In genomic region chr13:45417790-45418534, GRCh38 we compare ENCODE assay signal across 8 cellular contexts. TPM values are rescaled to one million over a fixed set of nuclear protein-coding genes. Genes with fewer than 3 reads are reported as not detected.
DNase-seq lines count a peak whose midpoint lies in the region; ATAC-seq, FAIRE-seq and TF ChIP-seq lines count a peak whose summit lies in the region.

Gene SLC25A30, minus strand, starts transcription at chr13:45418373. Its CDS starts 6,948 bp downstream, at chr13:45411425.

- H2BK12ac ChIP-seq in H1 (ENCODE audit: low read depth, low read length) (no peak within 1 kb of the TSS), mesenchymal stem cell (ENCODE audit: low read length in 2 of 2) (peak within 1 kb of the TSS in 1 of 2 experiments; percentile 74)

- peaks cover 24% of the 10 kb centered on the region for H3K4me1 ChIP-seq in CD8-positive, alpha-beta T cell (ENCODE audit: insufficient read depth, low read length)
- H3K4me1 ChIP-seq in H1 (replicated peaks in 1 of 4; ENCODE audit: control insufficient read depth in 3 of 4, insufficient read depth in 4 of 4, low read length in 3 of 4) (no peaks in the 10 kb centered on the region; a peak in 1 of 7 replicates), mesenchymal stem cell (ENCODE audit: control insufficient read depth, insufficient read depth, low read depth, low read length) (peaks cover 7% of the 10 kb centered on the region)

- H3K9me3 ChIP-seq in CD8-positive, alpha-beta T cell (ENCODE audit: low read length) = no peaks in the 10 kb centered on the region
- H3K9me3 ChIP-seq in H1 (ENCODE audit: insufficient read depth in 2 of 2, low read depth in 1 of 2, low read length in 1 of 2) (no peaks in the 10 kb centered on the region), mesenchymal stem cell (ENCODE audit: control insufficient read depth, low read length) (no peaks in the 10 kb centered on the region)

- H3K56ac ChIP-seq in H1 (replicated peaks; ENCODE audit: insufficient read length, low read depth, low read length) = no peak within 1 kb of the TSS

- H2AK5ac ChIP-seq in H1 (ENCODE audit: low read depth, low read length) (no peak within 1 kb of the TSS), mesenchymal stem cell (ENCODE audit: low read length, severe bottlenecking) (no peak within 1 kb of the TSS)

- H3K79me2 ChIP-seq in H1 (ENCODE audit: control insufficient read depth in 1 of 2, insufficient read depth in 2 of 2, low read length in 2 of 2) = no peaks in the 10 kb centered on the region

- peak within 1 kb of the TSS; percentile 62; the same call in 1 of the 2 replicates for H3K18ac ChIP-seq in H1 (ENCODE audit: extremely low read depth, low read length)
- H3K18ac ChIP-seq in mesenchymal stem cell (ENCODE audit: low read depth in 1 of 2, low read length in 2 of 2) = peak within 1 kb of the TSS; percentile 85 to 90

- H3K4me3 Mint-ChIP-seq in CD8-positive, alpha-beta T cell = peak within 1 kb of the TSS; percentile 94

- H2BK20ac ChIP-seq in H1 (ENCODE audit: low read length) = no peak within 1 kb of the TSS

- POLR2A ChIA-PET in CD8-positive, alpha-beta T cell (lab: Charles Lee) = interaction anchor here (0.6 to 3.1 kb wide), 17 partner anchors 10 to 878 kb away, joined by 3 to 36 read pairs (median 5); partner anchors contain the start of genes COG3 and TPT1
- POLR2A ChIA-PET in H1 (lab: Charles Lee; ENCODE audit: partially characterized antibody) = interaction anchor here (1.2 to 1.9 kb wide), 2 partner anchors 47 to 77 kb away, joined by 6 to 8 read pairs; partner anchors contain the start of genes COG3 and TPT1

- peaks cover 13% of the 10 kb centered on the region for H3K36me3 Mint-ChIP-seq in CD8-positive, alpha-beta T cell

- H2BK120ac ChIP-seq in H1 (replicated peaks; ENCODE audit: low read depth, low read length) (no peak within 1 kb of the TSS), mesenchymal stem cell (ENCODE audit: low read depth, low read length) (peak within 1 kb of the TSS; percentile 57)

- no peak within 1 kb of the TSS for H3K4ac ChIP-seq in H1 (replicated peaks; ENCODE audit: insufficient read length, low read depth, low read length)
- peak within 1 kb of the TSS; percentile 63 to 89 for H3K4ac ChIP-seq in mesenchymal stem cell (ENCODE audit: low read depth in 1 of 2, low read length in 2 of 2)

- H3K4me2 ChIP-seq in H1 (ENCODE audit: insufficient read depth in 1 of 2, low read depth in 2 of 2, low read length in 2 of 2) = peak within 1 kb of the TSS; percentile 71 to 96
- H3K4me2 ChIP-seq in mesenchymal stem cell (ENCODE audit: low read length, poor library complexity, severe bottlenecking) = peak within 1 kb of the TSS; percentile 97

- no peaks in the 10 kb centered on the region for H3K9me3 Mint-ChIP-seq in CD8-positive, alpha-beta T cell

- H3K27me3 ChIP-seq in CD8-positive, alpha-beta T cell (ENCODE audit: insufficient read depth, low read length) = no peaks in the 10 kb centered on the region
- H3K27me3 ChIP-seq in HL-60 (ENCODE audit: insufficient read depth, poor library complexity, severe bottlenecking) (no peaks in the 10 kb centered on the region), H1 (replicated peaks in 1 of 4; ENCODE audit: control insufficient read depth in 3 of 4, extremely low read depth in 1 of 4, insufficient read depth in 3 of 4, low read length in 3 of 4) (peaks cover 0 to 3% (median 0%) of the 10 kb centered on the region in 4 experiments; a peak in 2 of 7 replicates), mesenchymal stem cell (ENCODE audit: control insufficient read depth in 1 of 2, insufficient read depth in 1 of 2, low read length in 2 of 2) (no peaks in the 10 kb centered on the region)

- peak; percentile 83 to 95 (median 91) for DNase-seq in CD8-positive, alpha-beta T cell
- DNase-seq in HL-60 (ENCODE audit: low read depth in 1 of 2, low spot score in 1 of 2) = peak; percentile 78 to 95
- peak; percentile 95 for DNase-seq in NOMO-1 treated with dmso at 0.1 percent for 144 hours (lab: John Stamatoyannopoulos, UW; ENCODE audit: unreplicated experiment)
- DNase-seq in activated CD8-positive, alpha-beta memory T cell treated with anti-CD3 and anti-CD28 coated beads for 48 hours (ENCODE audit: low read depth in 2 of 3, low spot score in 2 of 3) = peak; percentile 74 to 80 (median 77)
- peak; percentile 76 to 93 for DNase-seq in H1 (ENCODE audit: low read depth in 1 of 2, low spot score in 2 of 2)
- DNase-seq in mesenchymal stem cell = peak; percentile 97
- DNase-seq in stimulated activated CD8-positive, alpha-beta memory T cell treated with anti-CD3 and anti-CD28 coated beads, Interleukin-12 subunit alpha, Interleukin-12 subunit beta, amount 100 ng/mL, for 4 hours (ENCODE audit: low read depth) = peak; percentile 87

- no peak within 1 kb of the TSS for H3K14ac ChIP-seq in H1 (ENCODE audit: insufficient read length)
- peak within 1 kb of the TSS in 1 of 2 experiments; percentile 93 for H3K14ac ChIP-seq in mesenchymal stem cell (ENCODE audit: low read length in 2 of 2)

- H2BK15ac ChIP-seq in H1 (ENCODE audit: low read length) = no peak within 1 kb of the TSS
- peak within 1 kb of the TSS; percentile 97 for H2BK15ac ChIP-seq in mesenchymal stem cell (ENCODE audit: low read depth, poor library complexity, severe bottlenecking)

- no peaks in the 10 kb centered on the region for H3K36me3 ChIP-seq in CD8-positive, alpha-beta T cell (ENCODE audit: insufficient read depth, low read length)
- no peaks in the 10 kb centered on the region for H3K36me3 ChIP-seq in H1 (ENCODE audit: control insufficient read depth in 2 of 4, insufficient read depth in 4 of 4, low read length in 3 of 4)
- no peaks in the 10 kb centered on the region for H3K36me3 ChIP-seq in mesenchymal stem cell (ENCODE audit: control insufficient read depth in 1 of 2, insufficient read depth in 2 of 2, low read depth in 1 of 2, low read length in 2 of 2)

- no peak within 1 kb of the TSS for H3K23ac ChIP-seq in H1 (ENCODE audit: insufficient read length)
- peak within 1 kb of the TSS in 1 of 2 experiments; percentile 89 for H3K23ac ChIP-seq in mesenchymal stem cell (ENCODE audit: low read length in 2 of 2)

- CTCF ChIA-PET in CD8-positive, alpha-beta T cell (lab: Charles Lee) = interaction anchor here (0.9 to 3.4 kb wide), 3 partner anchors 24 to 78 kb away, joined by 3 to 25 read pairs (median 5); no protein-coding TSS in a partner anchor
- CTCF ChIA-PET in H1 (lab: Charles Lee; ENCODE audit: partially characterized antibody) = interaction anchor here (0.8 to 1.6 kb wide), 6 partner anchors 23 to 55 kb away, joined by 3 to 7 read pairs (median 4); partner anchors contain the start of gene COG3

- H3K27ac Mint-ChIP-seq in CD8-positive, alpha-beta T cell = peak within 1 kb of the TSS; percentile 96

- peak within 1 kb of the TSS; percentile 68; the same call in 1 of the 2 replicates for H4K8ac ChIP-seq in H1 (ENCODE audit: extremely low read depth, insufficient read depth, low read length)
- H4K8ac ChIP-seq in mesenchymal stem cell (ENCODE audit: low read length) = peak within 1 kb of the TSS; percentile 86

- TF ChIP-seq POLR2A in H1 (IDR thresholded peaks at IDR 0.05; ENCODE audit: control extremely low read depth in 1 of 2, low read depth in 2 of 2, low read length in 2 of 2) = peak in 1 of 2 experiments; percentile 47; a peak in 1 of 3 replicates

- H3K79me1 ChIP-seq in H1 (ENCODE audit: low read depth, low read length) (no peaks in the 10 kb centered on the region), mesenchymal stem cell (replicated peaks; ENCODE audit: low read length, poor library complexity, severe bottlenecking) (no peaks in the 10 kb centered on the region)

- TF ChIP-seq EP300 in H1 (IDR thresholded peaks at IDR 0.05; ENCODE audit: borderline replicate concordance in 1 of 2, low read depth in 2 of 2, low read length in 2 of 2) = no peak

- intact Hi-C loops in CD8-positive, alpha-beta T cell (cut with DNase I, micrococcal nuclease) = loop anchor here (1.0 to 5.0 kb wide), 9 partner anchors 19 to 841 kb away; partner anchors contain the start of genes COG3 (in 2 of the 2), TPT1 (in 2 of the 2), GTF2F2 (in 1 of the 2) and TSC22D1 (in 1 of the 2)

- ATAC-seq in CD8-positive, alpha-beta T cell = peak; percentile 90
- ATAC-seq in GM19455 (IDR thresholded peaks at IDR 0.05; ENCODE audit: unreplicated experiment) = peak; percentile 98

- peak within 1 kb of the TSS; percentile 81 for H3K27ac ChIP-seq in CD8-positive, alpha-beta T cell (ENCODE audit: low read depth, low read length)
- H3K27ac ChIP-seq in HL-60 (replicated peaks) (peak within 1 kb of the TSS; percentile 86), H1 (ENCODE audit: low read depth, low read length) (no peak within 1 kb of the TSS), mesenchymal stem cell (ENCODE audit: low read length, poor library complexity, severe bottlenecking) (peak within 1 kb of the TSS; percentile 73)

- peaks cover 0 to 1% of the 10 kb centered on the region in 2 experiments for H4K20me1 ChIP-seq in H1 (replicated peaks in 1 of 2; ENCODE audit: control insufficient read depth in 1 of 2, insufficient read depth in 2 of 2, low read length in 2 of 2)

- H3K27me3 Mint-ChIP-seq in CD8-positive, alpha-beta T cell (ENCODE audit: low read depth) = no peaks in the 10 kb centered on the region

- peaks cover 4% of the 10 kb centered on the region; the same call in 1 of the 2 replicates for H3K23me2 ChIP-seq in H1 (ENCODE audit: low read depth, low read length)

- FAIRE-seq in H1 (lab: Jason Lieb, UNC) = no peak

- WGBS in H1 (ENCODE audit: extremely low coverage in 1 of 2, insufficient coverage in 1 of 2, insufficient read length in 1 of 2, insufficient replicate concordance in 2 of 2, low coverage in 1 of 2, low lambda C conversion rate in 2 of 2, missing lambda C conversion rate in 1 of 2), 2 experiments = 4% methylated on average over 49 of the region's 64 CpGs; no CpG with 5 or more reads in 1 of the 2 experiments
- 1% methylated on average over 58 of the region's 64 CpGs for WGBS in mesenchymal stem cell

- H4K91ac ChIP-seq in H1 (replicated peaks; ENCODE audit: insufficient read length, low read length) = no peak within 1 kb of the TSS
- H4K91ac ChIP-seq in mesenchymal stem cell (ENCODE audit: low read length) = peak within 1 kb of the TSS; percentile 55

- H3K4me3 ChIP-seq in CD8-positive, alpha-beta T cell (ENCODE audit: low read depth, low read length) = peak within 1 kb of the TSS; percentile 97
- H3K4me3 ChIP-seq in HL-60 (replicated peaks; ENCODE audit: insufficient read depth, low read length) (peak within 1 kb of the TSS; percentile 65), H1 (ENCODE audit: extremely low read depth in 1 of 4, insufficient read depth in 2 of 4, low read depth in 3 of 4, low read length in 4 of 4) (peak within 1 kb of the TSS; percentile 41 to 78 (median 72)), mesenchymal stem cell (ENCODE audit: insufficient read depth in 1 of 2, low read depth in 1 of 2, low read length in 2 of 2) (peak within 1 kb of the TSS; percentile 83 to 84)

- TF ChIP-seq RAD21 in H1 (IDR thresholded peaks at IDR 0.05 in 1 of 2, conservative IDR thresholded peaks at IDR 0.05 in 1 of 2; ENCODE audit: low read depth in 2 of 2, low read length in 2 of 2) = peak in 1 of 2 experiments; percentile 8; a peak in 1 of 4 replicates

- H3K9ac ChIP-seq in H1 (replicated peaks in 1 of 4; ENCODE audit: extremely low read depth in 1 of 4, low read depth in 3 of 4, low read length in 3 of 4) (peak within 1 kb of the TSS in 3 of 4 experiments; percentile 21 to 68 (median 38); a peak in 3 of 7 replicates), mesenchymal stem cell (ENCODE audit: low read length) (peak within 1 kb of the TSS; percentile 93)

- H2BK5ac ChIP-seq in H1 (ENCODE audit: low read depth, low read length) (no peak within 1 kb of the TSS), mesenchymal stem cell (ENCODE audit: low read depth, low read length, poor library complexity, severe bottlenecking) (no peak within 1 kb of the TSS)

- no peak for TF ChIP-seq CTCF in CD8-positive, alpha-beta T cell (IDR thresholded peaks at IDR 0.05)
- TF ChIP-seq CTCF in HL-60 (IDR thresholded peaks at IDR 0.05; ENCODE audit: insufficient read depth, low read length) (no peak), H1 (IDR thresholded peaks at IDR 0.05; ENCODE audit: control extremely low read depth in 1 of 3, insufficient read depth in 1 of 3, low read depth in 1 of 3, low read length in 3 of 3) (peak in 2 of 3 experiments; percentile 3 to 14; a peak in 2 of 4 replicates)

- peak within 1 kb of the TSS; percentile 75 for H2AFZ ChIP-seq in H1 (ENCODE audit: low read length)
- peak within 1 kb of the TSS; percentile 57 for H2AFZ ChIP-seq in mesenchymal stem cell (ENCODE audit: low read depth, low read length)

- no peak within 1 kb of the TSS for H4K5ac ChIP-seq in H1 (ENCODE audit: insufficient read length, low read depth, low read length)

- H3K4me1 Mint-ChIP-seq in CD8-positive, alpha-beta T cell (ENCODE audit: low read depth) = peaks cover 32% of the 10 kb centered on the region

RNA-seq across cellular contexts. Expression of gene SLC25A30, which starts in this region (rescaled TPM):
- total RNA-seq in CD8-positive, alpha-beta T cell = 10 to 100 TPM; 37.7 to 40.5 TPM
- total RNA-seq in H1 (2021; fragmentation: NEBNext Ultra II Directional; extraction: Animal tissue kit (Norgen Biotek cat#: 25700)) = 7.4 and 8.7 TPM in 2 replicates
- 2.1 and 2.5 TPM in 2 replicates for polyA plus RNA-seq in H1 (2011; rRNA removed)
- polyA plus RNA-seq in H1 (2011; cell fraction: cytosol; rRNA removed) = 2.7 TPM
- polyA plus RNA-seq in H1 (2011; cell fraction: nucleus; rRNA removed) = 1.4 TPM
- 4.1 to 6.2 TPM (median 5.0 TPM) in 4 replicates for polyA plus RNA-seq in H1 (2012, experiment 1 of 2)
- polyA plus RNA-seq in H1 (2012, experiment 2 of 2) = 0.37 TPM
- 6.0 TPM for polyA plus RNA-seq in H1 (2013, experiment 1 of 2)
- polyA plus RNA-seq in H1 (2013, experiment 2 of 2) = 5.6 TPM
- polyA minus RNA-seq in H1 (2011; rRNA and poly(A)+ RNA removed) = 14.0 and 14.9 TPM in 2 replicates
- polyA minus RNA-seq in H1 (2011; cell fraction: cytosol; rRNA and poly(A)+ RNA removed) = 7.4 TPM
- polyA minus RNA-seq in H1 (2011; cell fraction: nucleus; rRNA and poly(A)+ RNA removed) = 4.7 TPM
- 20.4 TPM for polyA plus RNA-seq in mesenchymal stem cell (2013, experiment 1 of 2)
- 22.7 TPM for polyA plus RNA-seq in mesenchymal stem cell (2013, experiment 2 of 2)

Comparison
In these comparisons a context has a peak if more than half of its experiments do, and no peak if none do; other contexts are left out.
1. CTCF ChIP-seq: peak in H1 (2 of 3); none in CD8-positive, alpha-beta T cell (single experiment) and HL-60 (single experiment).
2. Peak in every context shown above with its lines, with median percentiles within 50 percentile points of each other: DNase-seq and H3K4me3 ChIP-seq.